Comparison of ENCODE assay signal across 9 cellular contexts in the genomic region with DNA sequence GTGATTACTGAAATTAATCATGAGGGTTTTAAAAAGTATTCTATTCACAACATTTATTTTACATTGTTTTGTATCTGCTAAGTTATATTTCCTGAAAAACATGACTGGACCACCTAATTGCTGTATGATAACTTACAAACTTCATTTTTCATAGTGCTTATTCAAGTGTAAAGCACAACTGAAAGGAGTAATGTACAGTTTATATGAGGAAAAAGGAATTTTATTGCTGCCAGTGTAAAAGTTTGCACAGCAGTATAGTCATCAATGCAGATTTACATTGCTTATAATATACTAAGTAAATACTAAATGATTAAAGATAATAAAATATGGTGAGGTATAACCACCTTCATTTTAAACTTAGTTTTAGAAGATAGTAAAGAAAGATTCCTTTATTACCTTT. TPM values are rescaled to one million over a fixed set of nuclear protein-coding genes. Genes with fewer than 3 reads are reported as not detected.
DNase-seq lines count a peak whose midpoint lies in the region; ATAC-seq and TF ChIP-seq lines count a peak whose summit lies in the region.
"Had no signal": no experiment of that assay in that cellular context is flagged by ENCODE, and none has a peak within 500 bp of the region (broad histone marks: within the 10 kb centered on the region; RNA-seq: fewer than 3 reads in every experiment).

No MANE protein-coding gene starts in this region.

- no peak for TF ChIP-seq POLR2A in heart left ventricle (IDR thresholded peaks at IDR 0.05)
- no peak for TF ChIP-seq POLR2A in body of pancreas (IDR thresholded peaks at IDR 0.05)

- intact Hi-C loops in heart left ventricle (cut with DNase I) (loop anchor here in 3 of 10 donors (10.0 kb wide), 5 partner anchors 57 to 387 kb away; no protein-coding TSS in a partner anchor), left ventricle myocardium superior (cut with micrococcal nuclease) (no loop called here), body of pancreas (cut with DNase I) (no loop called here), upper lobe of right lung (cut with DNase I) (no loop called here), posterior vena cava (cut with DNase I) (loop anchor here in 1 of 2 donors (10.0 kb wide), 2 partner anchors 377 to 687 kb away; no protein-coding TSS in a partner anchor)

- H3K36me3 ChIP-seq in heart left ventricle (peaks cover 0 to 3% (median 0%) of the 10 kb centered on the region in 9 donors), body of pancreas (replicated peaks in 1 of 2; ENCODE audit: insufficient read depth in 1 of 2, low read depth in 2 of 2) (no peaks in the 10 kb centered on the region), mesodermal cell (ENCODE audit: control insufficient read depth, insufficient read depth, low read length) (peaks cover 9% of the 10 kb centered on the region), upper lobe of right lung (no peaks in the 10 kb centered on the region)

- TF ChIP-seq CTCF in heart left ventricle (IDR thresholded peaks at IDR 0.05): no peak
- no peak for TF ChIP-seq CTCF in body of pancreas (IDR thresholded peaks at IDR 0.05)
- no peak for TF ChIP-seq CTCF in upper lobe of right lung (IDR thresholded peaks at IDR 0.05)

- H3K4me1 ChIP-seq in heart left ventricle (peaks cover 0 to 55% (median 34%) of the 10 kb centered on the region in 12 donors), body of pancreas (peaks cover 35% of the 10 kb centered on the region), mesodermal cell (ENCODE audit: control insufficient read depth, insufficient read depth, low read length, poor library complexity, severe bottlenecking) (peaks cover 2% of the 10 kb centered on the region), upper lobe of right lung (peaks cover 27% of the 10 kb centered on the region)

- H3K4me3 ChIP-seq in heart left ventricle (peak overlapping the region in 11 of 12 donors; percentile 67 to 95 (median 85)), body of pancreas (no peak overlapping the region), mesodermal cell (ENCODE audit: extremely low read depth, insufficient read depth, low read length, poor library complexity, severe bottlenecking) (peak overlapping the region; percentile 86), upper lobe of right lung (peak overlapping the region; percentile 81)

- ATAC-seq in heart left ventricle (no peak), left ventricle myocardium superior (no peak), body of pancreas (no peak), upper lobe of right lung (no peak)

- H3K27me3 ChIP-seq in heart left ventricle (no peaks in the 10 kb centered on the region), body of pancreas (no peaks in the 10 kb centered on the region), upper lobe of right lung (no peaks in the 10 kb centered on the region)

- H3K9me3 ChIP-seq in heart left ventricle: no peaks in the 10 kb centered on the region
- H3K9me3 ChIP-seq in body of pancreas: no peaks in the 10 kb centered on the region
- H3K9me3 ChIP-seq in mesodermal cell (ENCODE audit: control insufficient read depth, low read length): no peaks in the 10 kb centered on the region
- H3K9me3 ChIP-seq in upper lobe of right lung: no peaks in the 10 kb centered on the region

- DNase-seq in heart left ventricle (no peak), left ventricle myocardium superior (no peak), body of pancreas (no peak), upper lobe of right lung (no peak), posterior vena cava (ENCODE audit: low spot score) (no peak), NCI-H1048 (lab: John Stamatoyannopoulos, UW) (no peak), ecto neural progenitor cell (ENCODE audit: low spot score) (no peak)

- H3K27ac ChIP-seq in heart left ventricle (peak overlapping the region in 11 of 12 donors; percentile 3 to 99 (median 97)), body of pancreas (peak overlapping the region in 3 of 4 donors; percentile 29 to 99 (median 96)), mesodermal cell (ENCODE audit: low read depth, low read length, severe bottlenecking) (no peak overlapping the region), upper lobe of right lung (peak overlapping the region; percentile 94)

RNA-seq across cellular contexts. Expression of gene PTEN, which starts 4.0 kb away (rescaled TPM):
- total RNA-seq in heart left ventricle (10 to 100 TPM; 47.5 to 77.7 (median 60.3) TPM), left ventricle myocardium superior (58.6 TPM), body of pancreas (100 to 1,000 TPM; 105 to 227 TPM), upper lobe of right lung (101 TPM), posterior vena cava (100 to 1,000 TPM in 1 of 2 donors, 10 to 100 TPM in 1; 92.2 to 144 TPM)
- 10 to 100 TPM; 20.1 to 33.1 TPM for polyA plus RNA-seq in heart left ventricle
- polyA plus RNA-seq in mesodermal cell (2013, experiment 1 of 2): 58.4 TPM
- 68.0 TPM for polyA plus RNA-seq in mesodermal cell (2013, experiment 2 of 2)

RNA-seq across cellular contexts. Expression of gene KLLN, which starts 4.1 kb away (rescaled TPM):
- total RNA-seq in heart left ventricle (under 1 TPM; 0.13 to 0.57 (median 0.43) TPM), left ventricle myocardium superior (0.47 TPM), body of pancreas (under 1 TPM; 0.78 to 0.99 TPM), upper lobe of right lung (0.41 TPM), posterior vena cava (under 1 TPM; 0.38 to 0.88 TPM)
- under 1 TPM; 0.19 to 0.26 TPM for polyA plus RNA-seq in heart left ventricle
- polyA plus RNA-seq in mesodermal cell (2013, experiment 1 of 2): 0.48 TPM
- polyA plus RNA-seq in mesodermal cell (2013, experiment 2 of 2): 0.76 TPM
- total RNA-seq: Daoy had no signal

RNA-seq across cellular contexts. Expression of gene ATAD1, which starts 49.4 kb away (rescaled TPM):
- total RNA-seq in heart left ventricle (100 to 1,000 TPM in 4 of 9 donors, 10 to 100 TPM in 5; 64.8 to 115 (median 87.5) TPM), left ventricle myocardium superior (98.4 TPM), body of pancreas (10 to 100 TPM in 1 of 2 donors, 1 to 10 TPM in 1; 9.6 to 16.9 TPM), upper lobe of right lung (45.9 TPM), posterior vena cava (10 to 100 TPM; 45.3 to 47.3 TPM)
- 10 to 100 TPM; 17.5 to 49.0 TPM for polyA plus RNA-seq in heart left ventricle
- polyA plus RNA-seq in mesodermal cell (2013, experiment 1 of 2): 41.5 TPM
- 42.6 TPM for polyA plus RNA-seq in mesodermal cell (2013, experiment 2 of 2)

Comparison
In these comparisons a context has a peak if more than half of its experiments do, and no peak if none do; other contexts are left out.
1. H3K4me3 ChIP-seq: peak in heart left ventricle (11 of 12), mesodermal cell (single experiment) and upper lobe of right lung (single experiment); none in body of pancreas (0 of 2).